ENCODE assay signal across 8 cellular contexts in the genomic region with DNA sequence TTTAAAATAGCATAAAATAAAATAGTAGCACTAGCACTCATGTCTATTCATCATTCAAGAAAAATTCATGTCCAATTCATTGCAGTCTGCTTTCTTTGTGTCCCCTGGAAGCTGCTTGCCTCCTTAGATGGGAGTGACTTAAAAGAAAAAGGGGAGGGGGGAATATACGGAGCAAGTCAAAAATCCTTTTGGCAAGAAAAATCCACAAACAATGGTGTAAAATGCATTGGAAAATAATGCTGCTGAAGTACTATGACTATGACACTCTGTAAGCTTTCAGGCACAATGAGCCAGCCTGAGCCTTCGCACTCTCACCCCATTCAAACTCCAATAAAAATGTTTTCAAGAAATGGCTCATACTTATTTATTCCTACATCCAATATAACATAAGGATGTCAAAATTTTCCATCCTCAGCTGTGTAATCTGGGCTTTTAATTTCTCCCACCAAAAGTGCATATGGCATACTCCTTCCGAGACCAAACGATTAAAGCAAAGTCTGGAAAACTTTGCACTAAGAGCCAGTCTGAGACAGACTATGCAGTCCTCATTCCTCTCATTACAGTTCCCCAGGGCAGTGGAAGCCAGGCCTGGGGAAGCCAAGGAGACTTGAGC. TPM values are rescaled to one million over a fixed set of nuclear protein-coding genes. Genes with fewer than 3 reads are reported as not detected.
DNase-seq lines count a peak whose midpoint lies in the region; ATAC-seq and TF ChIP-seq lines count a peak whose summit lies in the region.

No MANE protein-coding gene starts in this region.

- 30 to 35% (median 33%) methylated on average over 4 of the region's 4 CpGs for WGBS in adipose tissue, 3 donors
- WGBS in spleen, 5 donors = 56 to 69% (median 63%) methylated on average over 4 of the region's 4 CpGs

- ATAC-seq in esophagus mucosa = no peak
- no peak for ATAC-seq in HG02623 (IDR thresholded peaks at IDR 0.05; ENCODE audit: unreplicated experiment)
- ATAC-seq in GM19455 (IDR thresholded peaks at IDR 0.05; ENCODE audit: unreplicated experiment) = no peak

- H3K27me3 Mint-ChIP-seq in T-helper 1 cell treated with Interleukin-12 subunit alpha and Interleukin-12 subunit beta and Interleukin-4 antibody, amounts not matched to agents 30 μg/mL and 1 μg/mL, for 36 hours (ENCODE audit: low read depth) = no peaks in the 10 kb centered on the region

- H3K4me3 ChIP-seq in iPS-18a (ENCODE audit: low read length) = peak overlapping the region; percentile 69
- H3K4me3 ChIP-seq in spleen = peak overlapping the region; percentile 49 to 75 (median 53)

- H3K36me3 ChIP-seq in iPS-18a (ENCODE audit: control insufficient read depth, low read depth, low read length) (no peaks in the 10 kb centered on the region), spleen (peaks cover 0 to 7% (median 0%) of the 10 kb centered on the region in 6 donors)

- peaks cover 18% of the 10 kb centered on the region for H3K36me3 Mint-ChIP-seq in T-helper 1 cell treated with Interleukin-12 subunit alpha and Interleukin-12 subunit beta and Interleukin-4 antibody, amounts not matched to agents 30 μg/mL and 1 μg/mL, for 36 hours (ENCODE audit: low read depth)

- intact Hi-C loops in spleen (cut with DNase I; ENCODE audit: low total_unique reads) = no loop called here

- TF ChIP-seq POLR2A in spleen (IDR thresholded peaks at IDR 0.05) = no peak

- H3K4me3 Mint-ChIP-seq in T-helper 1 cell treated with Interleukin-12 subunit alpha and Interleukin-12 subunit beta and Interleukin-4 antibody, amounts not matched to agents 30 μg/mL and 1 μg/mL, for 36 hours = peak overlapping the region; percentile 95

- DNase-seq in T-helper 1 cell (no peak), spleen (no peak)

- no peaks in the 10 kb centered on the region for H3K9me3 ChIP-seq in iPS-18a (ENCODE audit: control insufficient read depth, low read depth, low read length)
- H3K9me3 ChIP-seq in spleen = no peaks in the 10 kb centered on the region

- H3K27me3 ChIP-seq in iPS-18a (ENCODE audit: control insufficient read depth, insufficient read depth, low read length) (no peaks in the 10 kb centered on the region), spleen (replicated peaks in 1 of 7) (no peaks in the 10 kb centered on the region)

- peaks cover 28% of the 10 kb centered on the region for H3K4me1 ChIP-seq in iPS-18a (ENCODE audit: control insufficient read depth, low read depth, low read length)
- peaks cover 18 to 96% (median 48%) of the 10 kb centered on the region in 6 donors for H3K4me1 ChIP-seq in spleen

- H3K4me1 Mint-ChIP-seq in T-helper 1 cell treated with Interleukin-12 subunit alpha and Interleukin-12 subunit beta and Interleukin-4 antibody, amounts not matched to agents 30 μg/mL and 1 μg/mL, for 36 hours (ENCODE audit: low read depth) = peaks cover 55% of the 10 kb centered on the region

- peak overlapping the region; percentile 99 for H3K27ac Mint-ChIP-seq in T-helper 1 cell treated with Interleukin-12 subunit alpha and Interleukin-12 subunit beta and Interleukin-4 antibody, amounts not matched to agents 30 μg/mL and 1 μg/mL, for 36 hours

- TF ChIP-seq CTCF in spleen (IDR thresholded peaks at IDR 0.05 in 8 of 11, conservative IDR thresholded peaks at IDR 0.05 in 3 of 11) = no peak

- peak overlapping the region; percentile 63 for H3K9ac ChIP-seq in iPS-18a (ENCODE audit: low read length)

- no peaks in the 10 kb centered on the region for H3K9me3 Mint-ChIP-seq in T-helper 1 cell treated with Interleukin-12 subunit alpha and Interleukin-12 subunit beta and Interleukin-4 antibody, amounts not matched to agents 30 μg/mL and 1 μg/mL, for 36 hours

- peak overlapping the region; percentile 86 for H3K27ac ChIP-seq in adipose tissue (ENCODE audit: low read depth, low read length)
- H3K27ac ChIP-seq in iPS-18a (ENCODE audit: low read length) = no peak overlapping the region
- peak overlapping the region; percentile 82 to 89 (median 86) for H3K27ac ChIP-seq in spleen

RNA-seq across cellular contexts. Expression of a gene that starts 0.8 kb away (rescaled TPM):
- polyA plus RNA-seq in adipose tissue (10 to 100 TPM in 2 of 3 donors, 1 to 10 TPM in 1; 7.5 to 48.5 (median 25.4) TPM), spleen (10 to 100 TPM; 16.1 to 21.3 (median 18.2) TPM)
- total RNA-seq in spleen (100 to 1,000 TPM in 6 of 7 donors, 10 to 100 TPM in 1; 94.1 to 208 (median 124) TPM), esophagus mucosa (4.1 TPM)

Comparison
In these comparisons a context has a peak if more than half of its experiments do, and no peak if none do; other contexts are left out.
1. RNA of a gene that starts 0.8 kb away (total RNA-seq): 94.1 to 208 TPM in spleen; 4.1 TPM in esophagus mucosa (single experiment); every median in the first group is over 10 times any median in the second.